29 cellular contexts compared by ENCODE assay signal in the genomic region with DNA sequence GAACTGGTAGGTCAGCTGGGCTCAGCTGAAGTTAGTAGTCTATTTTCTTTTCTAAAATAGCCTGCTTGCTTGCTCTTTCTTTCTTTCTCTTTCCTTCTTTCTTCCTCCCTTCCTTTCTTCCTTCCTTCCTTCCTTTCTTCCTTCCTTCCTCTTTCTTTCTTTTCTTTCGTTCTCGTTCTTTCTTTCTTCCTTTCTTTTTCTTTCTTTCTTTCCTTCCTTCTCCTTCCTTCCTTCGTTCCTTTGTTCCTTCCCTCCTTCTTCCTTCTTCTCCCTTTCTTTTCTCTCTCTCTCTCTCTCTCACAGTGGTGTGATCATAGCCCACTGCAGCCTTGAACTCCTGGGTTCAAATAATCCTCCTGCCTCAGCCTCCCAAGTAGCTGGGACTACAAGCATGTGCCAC.
"Had no signal": no experiment of that assay in that cellular context is flagged by ENCODE, and none has a peak within 500 bp of the region (broad histone marks: within the 10 kb centered on the region; RNA-seq: fewer than 3 reads in every experiment).

No MANE protein-coding gene starts in this region.

- H3K36me3 ChIP-seq: stomach, suprapubic skin, thoracic aorta, thyroid gland, tibial artery, tibial nerve, transverse colon, upper lobe of left lung, upper lobe of right lung, uterus, vagina had no signal

- H3K27me3 ChIP-seq: suprapubic skin, testis, thyroid gland, tibial nerve, transverse colon, upper lobe of left lung, upper lobe of right lung, uterus, vagina had no signal

- H3K4me1 Mint-ChIP-seq: stimulated activated effector memory CD8-positive, alpha-beta T cell treated with anti-CD3 and anti-CD28 coated beads, Interleukin-12 subunit alpha, Interleukin-12 subunit beta, amount 100 ng/mL, for 72 hours had no signal

- H3K27me3 Mint-ChIP-seq: type B pancreatic cell had no signal

- H3K9me3 ChIP-seq: testis, thoracic aorta, thyroid gland, tibial nerve, transverse colon, upper lobe of left lung, upper lobe of right lung, uterus, vagina had no signal

- H3K27ac Mint-ChIP-seq: stimulated activated effector memory CD8-positive, alpha-beta T cell treated with anti-CD3 and anti-CD28 coated beads, Interleukin-12 subunit alpha, Interleukin-12 subunit beta, amount 100 ng/mL, for 72 hours; stimulated activated memory B cell treated with anti-CD40 and anti-IgM and Interleukin-4, amounts not matched to agents 10 μg/mL and 1 μg/mL and 100 μg/mL, for 72 hours; stimulated activated naive B cell treated with anti-CD40 and anti-IgM and Interleukin-4, amounts not matched to agents 10 μg/mL and 1 μg/mL and 100 μg/mL, for 72 hours; stimulated activated naive CD8-positive, alpha-beta T cell treated with anti-CD3 and anti-CD28 coated beads, Interleukin-15, amount 100 ng/mL, for 72 hours; stimulated activated naive CD8-positive, alpha-beta T cell treated with anti-CD3 and anti-CD28 coated beads, Interleukin-15, Interleukin-2, amounts not matched to agents 100 ng/mL and 50 ng/mL, for 24 hours; type B pancreatic cell had no signal

- ATAC-seq: stimulated activated effector memory CD8-positive, alpha-beta T cell treated with anti-CD3 and anti-CD28 coated beads, Interleukin-12 subunit alpha, Interleukin-12 subunit beta, amount 100 ng/mL, for 72 hours; stimulated activated memory B cell treated with anti-CD40 and anti-IgM and Interleukin-4, amounts not matched to agents 10 μg/mL and 1 μg/mL and 100 μg/mL, for 72 hours; stimulated activated naive B cell treated with anti-CD40 and anti-IgM and Interleukin-4, amounts not matched to agents 10 μg/mL and 1 μg/mL and 100 μg/mL, for 72 hours; stimulated activated naive CD8-positive, alpha-beta T cell treated with anti-CD3 and anti-CD28 coated beads, Interleukin-15, amount 100 ng/mL, for 72 hours; stimulated activated naive CD8-positive, alpha-beta T cell treated with anti-CD3 and anti-CD28 coated beads, Interleukin-15, Interleukin-2, amounts not matched to agents 100 U/mL and 50 U/mL, for 24 hours had no signal

- H3K36me3 Mint-ChIP-seq: stimulated activated effector memory CD8-positive, alpha-beta T cell treated with anti-CD3 and anti-CD28 coated beads, Interleukin-12 subunit alpha, Interleukin-12 subunit beta, amount 100 ng/mL, for 72 hours; stimulated activated memory B cell treated with anti-CD40 and anti-IgM and Interleukin-4, amounts not matched to agents 10 μg/mL and 1 μg/mL and 100 μg/mL, for 72 hours; stimulated activated naive B cell treated with anti-CD40 and anti-IgM and Interleukin-4, amounts not matched to agents 10 μg/mL and 1 μg/mL and 100 μg/mL, for 72 hours; type B pancreatic cell had no signal

- H3K4me1 ChIP-seq: stomach, testis, thyroid gland, tibial artery, tibial nerve, transverse colon, upper lobe of right lung, uterus had no signal

- H3K9me3 Mint-ChIP-seq: type B pancreatic cell had no signal

- H3K4me3 Mint-ChIP-seq: stimulated activated effector memory CD8-positive, alpha-beta T cell treated with anti-CD3 and anti-CD28 coated beads, Interleukin-12 subunit alpha, Interleukin-12 subunit beta, amount 100 ng/mL, for 72 hours; stimulated activated memory B cell treated with anti-CD40 and anti-IgM and Interleukin-4, amounts not matched to agents 10 μg/mL and 1 μg/mL and 100 μg/mL, for 72 hours; stimulated activated naive B cell treated with anti-CD40 and anti-IgM and Interleukin-4, amounts not matched to agents 10 μg/mL and 1 μg/mL and 100 μg/mL, for 72 hours; stimulated activated naive CD8-positive, alpha-beta T cell treated with anti-CD3 and anti-CD28 coated beads, Interleukin-15, amount 100 ng/mL, for 72 hours; stimulated activated naive CD8-positive, alpha-beta T cell treated with anti-CD3 and anti-CD28 coated beads, Interleukin-15, Interleukin-2, amounts not matched to agents 100 ng/mL and 50 ng/mL, for 24 hours; type B pancreatic cell had no signal

- H3K4me3 ChIP-seq: stomach, suprapubic skin, testis, thoracic aorta, thyroid gland, tibial artery, tibial nerve, transverse colon, upper lobe of left lung, upper lobe of right lung, uterus, vagina had no signal

- FAIRE-seq: urothelium cell line had no signal

- H3K27ac ChIP-seq: stomach, suprapubic skin, testis, thoracic aorta, thyroid gland, tibial artery, tibial nerve, transverse colon, upper lobe of left lung, upper lobe of right lung, uterus, vagina had no signal

- DNase-seq: stimulated activated CD4-positive, alpha-beta T cell treated with anti-CD3 and anti-CD28 coated beads, Interleukin-2, amount 100 ng/mL, for 48 hours; stimulated activated CD4-positive, alpha-beta T cell treated with anti-CD3 and anti-CD28 coated beads, Interleukin-4, amount 100 ng/mL, for 1 hour; stimulated activated CD4-positive, alpha-beta T cell treated with anti-CD3 and anti-CD28 coated beads, Interleukin-4, amount 100 ng/mL, for 24 hours; stimulated activated CD4-positive, alpha-beta T cell treated with anti-CD3 and anti-CD28 coated beads, Interleukin-4, amount 100 ng/mL, for 4 hours; stimulated activated CD8-positive, alpha-beta memory T cell treated with anti-CD3 and anti-CD28 coated beads, Interleukin-4, amount 100 ng/mL, for 48 hours; stimulated activated naive B cell treated with anti-CD40 and anti-IgM and Interleukin-4, amounts not matched to agents 10 μg/mL and 1 μg/mL and 100 μg/mL, for 72 hours; stimulated activated naive CD4-positive, alpha-beta T cell; stimulated activated naive CD4-positive, alpha-beta T cell treated with Interleukin-2 at 50 U/mL for 16 hours; stimulated activated naive CD8-positive, alpha-beta T cell treated with anti-CD3 and anti-CD28 coated beads, Interleukin-15, amount 100 ng/mL, for 72 hours; stimulated activated naive CD8-positive, alpha-beta T cell treated with anti-CD3 and anti-CD28 coated beads, Interleukin-15, Interleukin-2, amounts not matched to agents 100 U/mL and 50 U/mL, for 24 hours; stomach; substantia nigra; testis; thyroid gland; tibial artery; transverse colon; trophoblast cell; upper lobe of left lung; upper lobe of right lung; uterus had no signal
